Comparison of ENCODE assay signal across 8 cellular contexts in the genomic region with DNA sequence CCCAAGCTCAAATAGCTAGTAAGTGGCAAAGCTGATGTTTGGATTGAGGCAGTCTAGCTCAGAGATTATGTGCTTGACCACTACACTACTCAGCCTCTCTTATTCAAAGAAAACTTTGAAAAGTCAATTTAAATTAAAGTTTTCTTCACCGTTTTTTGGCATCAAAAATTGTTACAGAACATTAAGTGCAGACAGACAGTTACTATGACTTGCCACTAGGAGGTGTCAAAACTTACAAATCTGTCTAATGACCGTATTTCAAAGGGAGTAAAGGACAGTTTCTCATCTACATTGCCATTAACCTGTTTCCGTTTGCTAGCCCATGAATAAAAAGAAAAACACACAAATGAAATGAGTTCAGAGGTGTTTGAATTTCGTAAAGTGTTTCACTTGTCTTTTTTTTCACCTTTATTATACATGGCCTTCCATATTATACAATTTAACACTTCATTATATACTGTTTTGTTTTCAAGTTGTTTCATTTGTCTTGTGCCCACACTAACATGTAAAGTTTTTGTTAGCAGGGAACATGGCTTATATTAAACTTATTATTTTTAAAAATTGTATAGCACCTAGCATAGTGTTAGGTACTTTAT. TPM values are rescaled to one million over a fixed set of nuclear protein-coding genes. Genes with fewer than 3 reads are reported as not detected.
DNase-seq lines count a peak whose midpoint lies in the region; ATAC-seq, FAIRE-seq and TF ChIP-seq lines count a peak whose summit lies in the region.

No MANE protein-coding gene starts in this region.

- CTCF ChIA-PET in H1 (lab: Charles Lee; ENCODE audit: partially characterized antibody), result interaction anchor here (0.8 to 5.0 kb wide), 24 partner anchors 8 to 200 kb away, joined by 3 to 34 read pairs (median 4); no protein-coding TSS in a partner anchor

- H2AK5ac ChIP-seq in H1 (ENCODE audit: low read depth, low read length), result no peak overlapping the region

- H3K4me1 ChIP-seq in Peyer's patch (no peaks in the 10 kb centered on the region), H1 (replicated peaks in 1 of 4; ENCODE audit: control insufficient read depth in 3 of 4, insufficient read depth in 4 of 4, low read length in 3 of 4) (no peaks in the 10 kb centered on the region; a peak in 1 of 7 replicates)

- H3K9me3 ChIP-seq in Peyer's patch (no peaks in the 10 kb centered on the region), H1 (ENCODE audit: insufficient read depth in 2 of 2, low read depth in 1 of 2, low read length in 1 of 2) (no peaks in the 10 kb centered on the region)

- no peak for TF ChIP-seq EP300 in H1 (IDR thresholded peaks at IDR 0.05; ENCODE audit: borderline replicate concordance in 1 of 2, low read depth in 2 of 2, low read length in 2 of 2)

- no peak overlapping the region for H2AFZ ChIP-seq in H1 (ENCODE audit: low read length)

- no peak overlapping the region for H3K9ac ChIP-seq in H1 (replicated peaks in 1 of 4; ENCODE audit: extremely low read depth in 1 of 4, low read depth in 3 of 4, low read length in 3 of 4)

- no peaks in the 10 kb centered on the region for H3K4me1 Mint-ChIP-seq in natural killer cell

- no peak overlapping the region for H3K4me2 ChIP-seq in H1 (ENCODE audit: insufficient read depth in 1 of 2, low read depth in 2 of 2, low read length in 2 of 2)

- no peaks in the 10 kb centered on the region for H4K20me1 ChIP-seq in H1 (replicated peaks in 1 of 2; ENCODE audit: control insufficient read depth in 1 of 2, insufficient read depth in 2 of 2, low read length in 2 of 2)

- peak; percentile 23 for DNase-seq in Caki2 (ENCODE audit: low read depth)
- peak; percentile 21 for DNase-seq in GM19238 (ENCODE audit: insufficient read length, low spot score)
- DNase-seq in HuH-7 (ENCODE audit: low spot score), result peak; percentile 36
- DNase-seq in Peyer's patch, result no peak
- no peak for DNase-seq in H1 (ENCODE audit: low read depth in 1 of 2, low spot score in 2 of 2)
- no peak for DNase-seq in natural killer cell
- no peak for DNase-seq in posterior cingulate gyrus

- H2BK12ac ChIP-seq in H1 (ENCODE audit: low read depth, low read length), result no peak overlapping the region

- no peak overlapping the region for H2BK5ac ChIP-seq in H1 (ENCODE audit: low read depth, low read length)

- 19% methylated on average over 4 of the region's 4 CpGs; no CpG with 5 or more reads in 1 of the 2 experiments for WGBS in H1 (ENCODE audit: extremely low coverage in 1 of 2, insufficient coverage in 1 of 2, insufficient read length in 1 of 2, insufficient replicate concordance in 2 of 2, low coverage in 1 of 2, low lambda C conversion rate in 2 of 2, missing lambda C conversion rate in 1 of 2), 2 experiments

- in situ Hi-C loops in Caki2 (cut with HindIII; ENCODE audit: low pct_unique_long_range_greater_than_20kb, low sequenced_read_pairs), result no loop called here

- TF ChIP-seq POLR2A in Peyer's patch (IDR thresholded peaks at IDR 0.05), result no peak
- TF ChIP-seq POLR2A in H1 (IDR thresholded peaks at IDR 0.05; ENCODE audit: control extremely low read depth in 1 of 2, low read depth in 2 of 2, low read length in 2 of 2), result no peak

- no peak overlapping the region for H4K8ac ChIP-seq in H1 (ENCODE audit: extremely low read depth, insufficient read depth, low read length)

- H3K56ac ChIP-seq in H1 (replicated peaks; ENCODE audit: insufficient read length, low read depth, low read length), result no peak overlapping the region

- no peak overlapping the region for H3K4me3 ChIP-seq in Peyer's patch
- H3K4me3 ChIP-seq in H1 (ENCODE audit: extremely low read depth in 1 of 4, insufficient read depth in 2 of 4, low read depth in 3 of 4, low read length in 4 of 4), result no peak overlapping the region

- no peaks in the 10 kb centered on the region for H3K23me2 ChIP-seq in H1 (ENCODE audit: low read depth, low read length)

- H3K79me1 ChIP-seq in H1 (ENCODE audit: low read depth, low read length), result no peaks in the 10 kb centered on the region

- no peaks in the 10 kb centered on the region for H3K9me3 Mint-ChIP-seq in natural killer cell

- no peaks in the 10 kb centered on the region for H3K36me3 ChIP-seq in Peyer's patch
- no peaks in the 10 kb centered on the region for H3K36me3 ChIP-seq in H1 (ENCODE audit: control insufficient read depth in 2 of 4, insufficient read depth in 4 of 4, low read length in 3 of 4)

- no peak overlapping the region for H3K4me3 Mint-ChIP-seq in natural killer cell

- no peak overlapping the region for H4K5ac ChIP-seq in H1 (ENCODE audit: insufficient read length, low read depth, low read length)

- POLR2A ChIA-PET in H1 (lab: Charles Lee; ENCODE audit: partially characterized antibody), result interaction anchor here (1.0 kb wide), 1 partner anchor 58 kb away, joined by 3 read pairs; a partner anchor contains a TSS

- H3K79me2 ChIP-seq in H1 (ENCODE audit: control insufficient read depth in 1 of 2, insufficient read depth in 2 of 2, low read length in 2 of 2), result no peaks in the 10 kb centered on the region

- H3K36me3 Mint-ChIP-seq in natural killer cell, result no peaks in the 10 kb centered on the region

- TF ChIP-seq CTCF in Peyer's patch (IDR thresholded peaks at IDR 0.05), result peak; percentile 53 to 91 (median 88)
- peak in 2 of 3 experiments; percentile 55 to 71; a peak in 2 of 4 replicates for TF ChIP-seq CTCF in H1 (IDR thresholded peaks at IDR 0.05; ENCODE audit: control extremely low read depth in 1 of 3, insufficient read depth in 1 of 3, low read depth in 1 of 3, low read length in 3 of 3)
- peak; percentile 92 for TF ChIP-seq CTCF in natural killer cell (IDR thresholded peaks at IDR 0.05)

- H3K27me3 Mint-ChIP-seq in natural killer cell (ENCODE audit: low read depth in 2 of 2), result peaks cover 17 to 29% of the 10 kb centered on the region in 2 donors

- no peak overlapping the region for H2BK120ac ChIP-seq in H1 (replicated peaks; ENCODE audit: low read depth, low read length)

- peak; percentile 55 for FAIRE-seq in H1 (lab: Jason Lieb, UNC)

- peak; percentile 82 to 84 for TF ChIP-seq RAD21 in H1 (IDR thresholded peaks at IDR 0.05 in 1 of 2, conservative IDR thresholded peaks at IDR 0.05 in 1 of 2; ENCODE audit: low read depth in 2 of 2, low read length in 2 of 2)

- H3K14ac ChIP-seq in H1 (ENCODE audit: insufficient read length), result no peak overlapping the region

- no peak overlapping the region for H2BK20ac ChIP-seq in H1 (ENCODE audit: low read length)

- no peak overlapping the region for H2BK15ac ChIP-seq in H1 (ENCODE audit: low read length)

- H3K4ac ChIP-seq in H1 (replicated peaks; ENCODE audit: insufficient read length, low read depth, low read length), result no peak overlapping the region

- intact Hi-C loops in natural killer cell (cut with micrococcal nuclease) (loop anchor here (1.0 kb wide), 1 partner anchor 41 kb away; no protein-coding TSS in a partner anchor), posterior cingulate gyrus (cut with DNase I) (loop anchor here (2.0 kb wide), 1 partner anchor 41 kb away; no protein-coding TSS in a partner anchor)

- no peak overlapping the region for H3K27ac Mint-ChIP-seq in natural killer cell

- ATAC-seq in natural killer cell (peak; percentile 78 to 91 (median 83)), HG03039 (IDR thresholded peaks at IDR 0.05; ENCODE audit: unreplicated experiment) (no peak)

- no peak overlapping the region for H3K23ac ChIP-seq in H1 (ENCODE audit: insufficient read length)

- no peak overlapping the region for H3K18ac ChIP-seq in H1 (ENCODE audit: extremely low read depth, low read length)

- H3K27ac ChIP-seq in Peyer's patch (no peak overlapping the region), H1 (ENCODE audit: low read depth, low read length) (no peak overlapping the region)

- no peak overlapping the region for H4K91ac ChIP-seq in H1 (replicated peaks; ENCODE audit: insufficient read length, low read length)

- H3K27me3 ChIP-seq in Peyer's patch, result no peaks in the 10 kb centered on the region
- H3K27me3 ChIP-seq in H1 (replicated peaks in 1 of 4; ENCODE audit: control insufficient read depth in 3 of 4, extremely low read depth in 1 of 4, insufficient read depth in 3 of 4, low read length in 3 of 4), result no peaks in the 10 kb centered on the region

TF ChIP-seq in H1, 55 proteins besides CTCF, POLR2A, EP300 and RAD21 (continues in another document):
- TF ChIP-seq JUN (IDR thresholded peaks at IDR 0.05; ENCODE audit: low read depth, low read length), result no peak

RNA-seq across cellular contexts. Expression of a gene that starts 57.4 kb away (rescaled TPM):
- 3.6 and 5.0 TPM in 2 replicates for total RNA-seq in Caki2 (2014; rRNA removed; shearing (Covaris generic); ENCODE audit: low replicate concordance)
- total RNA-seq in Peyer's patch, result 10 to 100 TPM; 22.3 to 29.8 (median 26.4) TPM
- total RNA-seq in H1 (2021; fragmentation: NEBNext Ultra II Directional; extraction: Animal tissue kit (Norgen Biotek cat#: 25700)), result 101 and 102 TPM in 2 replicates
- 32.9 and 72.1 TPM in 2 replicates for polyA plus RNA-seq in H1 (2011; rRNA removed)
- 72.5 TPM for polyA plus RNA-seq in H1 (2011; cell fraction: cytosol; rRNA removed)
- 62.3 TPM for polyA plus RNA-seq in H1 (2011; cell fraction: nucleus; rRNA removed)
- 73.4 to 112 TPM (median 81.3 TPM) in 4 replicates for polyA plus RNA-seq in H1 (2012, experiment 1 of 2)
- 4.2 TPM for polyA plus RNA-seq in H1 (2012, experiment 2 of 2)
- polyA plus RNA-seq in H1 (2013, experiment 1 of 2), result 82.2 TPM
- 83.1 TPM for polyA plus RNA-seq in H1 (2013, experiment 2 of 2)
- polyA minus RNA-seq in H1 (2011; rRNA and poly(A)+ RNA removed), result 139 and 186 TPM in 2 replicates
- 53.3 TPM for polyA minus RNA-seq in H1 (2011; cell fraction: cytosol; rRNA and poly(A)+ RNA removed)
- 149 TPM for polyA minus RNA-seq in H1 (2011; cell fraction: nucleus; rRNA and poly(A)+ RNA removed)
- total RNA-seq in natural killer cell, result 10 to 100 TPM; 46.1 to 65.7 (median 47.8) TPM

Comparison
In these comparisons a context has a peak if more than half of its experiments do, and no peak if none do; other contexts are left out.
1. DNase-seq: peak in Caki2 (single experiment), GM19238 (single experiment) and HuH-7 (single experiment); none in Peyer's patch (0 of 3), H1 (0 of 2), natural killer cell (single experiment) and posterior cingulate gyrus (0 of 10).
2. Peak in every context shown above with its lines, with median percentiles within 50 percentile points of each other: CTCF ChIP-seq.